Comparison of ENCODE assay signal across 8 cellular contexts in genomic region chr12:49057888-49058287, GRCh38. TPM values are rescaled to one million over a fixed set of nuclear protein-coding genes. Genes with fewer than 3 reads are reported as not detected.
DNase-seq lines count a peak whose midpoint lies in the region; ATAC-seq, FAIRE-seq and TF ChIP-seq lines count a peak whose summit lies in the region.

No MANE protein-coding gene starts in this region.

- DNase-seq in activated T-cell treated with anti-CD3 and anti-CD28 coated beads, Interleukin-2, amount 50 U/mL, for 72 hours, result no peak
- no peak for DNase-seq in activated T-cell treated with anti-CD3 and anti-CD28 coated beads, Interleukin-2, amount 50 U/mL, for 48 hours
- DNase-seq in activated CD8-positive, alpha-beta T cell treated with anti-CD3 and anti-CD28 coated beads for 36 hours, result no peak
- no peak for DNase-seq in kidney
- DNase-seq in testis, result no peak
- DNase-seq in NCI-H446 treated with DMSO at 0.1 percent for 48 hours (lab: John Stamatoyannopoulos, UW), result no peak

- H3K9me3 Mint-ChIP-seq in activated T-cell treated with anti-CD3 and anti-CD28 coated beads, Interleukin-2, amount 50 U/mL, for 72 hours, result no peaks in the 10 kb centered on the region
- H3K9me3 Mint-ChIP-seq in activated CD8-positive, alpha-beta T cell treated with anti-CD3 and anti-CD28 coated beads for 36 hours, result no peaks in the 10 kb centered on the region

- H3K9me3 ChIP-seq in kidney (ENCODE audit: control insufficient read depth in 1 of 2, low read length in 2 of 2) (no peaks in the 10 kb centered on the region), testis (no peaks in the 10 kb centered on the region)

- H3K9ac ChIP-seq in kidney (ENCODE audit: low read length in 2 of 2), result peak overlapping the region; percentile 74 to 85

- ATAC-seq in activated T-cell treated with anti-CD3 and anti-CD28 coated beads, Interleukin-2, amount 50 U/mL, for 72 hours (replicated peaks in 1 of 2), result no peak
- ATAC-seq in activated CD8-positive, alpha-beta T cell treated with anti-CD3 and anti-CD28 coated beads for 36 hours, result no peak
- ATAC-seq in GM21367 (IDR thresholded peaks at IDR 0.05; ENCODE audit: unreplicated experiment), result no peak
- ATAC-seq in HG02973 (IDR thresholded peaks at IDR 0.05; ENCODE audit: unreplicated experiment), result no peak

- CTCF ChIA-PET in activated CD8-positive, alpha-beta T cell treated with anti-CD3 and anti-CD28 coated beads for 36 hours (lab: Charles Lee), result interaction anchor here (0.8 to 6.5 kb wide), 8 partner anchors 12 to 80 kb away, joined by 3 to 53 read pairs (median 6); partner anchors contain the start of genes RHEBL1, TUBA1B and WNT1

- H3K4me1 Mint-ChIP-seq in activated T-cell treated with anti-CD3 and anti-CD28 coated beads, Interleukin-2, amount 50 U/mL, for 72 hours (ENCODE audit: low read depth), result peaks cover 60% of the 10 kb centered on the region
- H3K4me1 Mint-ChIP-seq in activated CD8-positive, alpha-beta T cell treated with anti-CD3 and anti-CD28 coated beads for 36 hours (ENCODE audit: low read depth), result peaks cover 45% of the 10 kb centered on the region

- FAIRE-seq in kidney (lab: Jason Lieb, UNC), result no peak

- no peak for TF ChIP-seq POLR2A in testis (IDR thresholded peaks at IDR 0.05)

- H3K27ac ChIP-seq in kidney (ENCODE audit: low read depth in 2 of 2, low read length in 2 of 2) (peak overlapping the region; percentile 5 to 27), testis (peak overlapping the region in 1 of 2 donors; percentile 36)

- no peaks in the 10 kb centered on the region for H3K27me3 Mint-ChIP-seq in activated T-cell treated with anti-CD3 and anti-CD28 coated beads, Interleukin-2, amount 50 U/mL, for 72 hours (ENCODE audit: low read depth)
- H3K27me3 Mint-ChIP-seq in activated CD8-positive, alpha-beta T cell treated with anti-CD3 and anti-CD28 coated beads for 36 hours, result no peaks in the 10 kb centered on the region

- peak overlapping the region; percentile 70 to 96 for H3K4me3 ChIP-seq in kidney (ENCODE audit: low read length in 2 of 2)
- H3K4me3 ChIP-seq in testis, result peak overlapping the region; percentile 92 to 100

- intact Hi-C loops in activated CD8-positive, alpha-beta T cell treated with anti-CD3 and anti-CD28 coated beads for 36 hours (cut with micrococcal nuclease), result no loop called here
- intact Hi-C loops in kidney (cut with DNase I) (no loop called here), testis (cut with DNase I; ENCODE audit: low total_unique reads) (no loop called here)

- 12 to 18% methylated on average over 4 of the region's 4 CpGs for WGBS in testis, 2 donors

- POLR2A ChIA-PET in activated CD8-positive, alpha-beta T cell treated with anti-CD3 and anti-CD28 coated beads for 36 hours (lab: Charles Lee), result interaction anchor here (0.9 to 4.5 kb wide), 5 partner anchors 9 to 73 kb away, joined by 3 to 31 read pairs (median 11); partner anchors contain the start of genes RHEBL1 and TUBA1B

- peaks cover 14 to 20% of the 10 kb centered on the region in 2 donors for H3K36me3 ChIP-seq in kidney (ENCODE audit: control insufficient read depth in 1 of 2, insufficient read depth in 2 of 2, low read length in 2 of 2)
- H3K36me3 ChIP-seq in testis (ENCODE audit: low read depth, missing control alignments), result no peaks in the 10 kb centered on the region

- TF ChIP-seq CTCF in activated CD8-positive, alpha-beta T cell treated with anti-CD3 and anti-CD28 coated beads for 36 hours (IDR thresholded peaks at IDR 0.05), result no peak
- no peak for TF ChIP-seq CTCF in kidney (IDR thresholded peaks at IDR 0.05; ENCODE audit: borderline replicate concordance, extremely low read depth, insufficient read depth)
- no peak for TF ChIP-seq CTCF in testis (IDR thresholded peaks at IDR 0.05)

- peaks cover 4 to 8% of the 10 kb centered on the region in 2 donors for H3K36me3 Mint-ChIP-seq in activated T-cell treated with anti-CD3 and anti-CD28 coated beads, Interleukin-2, amount 50 U/mL, for 72 hours (ENCODE audit: insufficient read depth in 2 of 2)
- peaks cover 43% of the 10 kb centered on the region for H3K36me3 Mint-ChIP-seq in activated CD8-positive, alpha-beta T cell treated with anti-CD3 and anti-CD28 coated beads for 36 hours (ENCODE audit: low read depth)

- H3K4me1 ChIP-seq in kidney (ENCODE audit: control insufficient read depth in 1 of 2, insufficient read depth in 1 of 2, low read depth in 1 of 2, low read length in 2 of 2), result peaks cover 28 to 40% of the 10 kb centered on the region in 2 donors
- peaks cover 39% of the 10 kb centered on the region for H3K4me1 ChIP-seq in testis

- peak overlapping the region; percentile 95 to 98 for H3K4me3 Mint-ChIP-seq in activated T-cell treated with anti-CD3 and anti-CD28 coated beads, Interleukin-2, amount 50 U/mL, for 72 hours
- H3K4me3 Mint-ChIP-seq in activated CD8-positive, alpha-beta T cell treated with anti-CD3 and anti-CD28 coated beads for 36 hours, result peak overlapping the region; percentile 97

- H3K27me3 ChIP-seq in testis, result no peaks in the 10 kb centered on the region

- H3K27ac Mint-ChIP-seq in activated T-cell treated with anti-CD3 and anti-CD28 coated beads, Interleukin-2, amount 50 U/mL, for 72 hours, result peak overlapping the region; percentile 70
- peak overlapping the region; percentile 92 for H3K27ac Mint-ChIP-seq in activated CD8-positive, alpha-beta T cell treated with anti-CD3 and anti-CD28 coated beads for 36 hours

RNA-seq across cellular contexts. Expression of gene KMT2D, which starts 2.7 kb away (rescaled TPM):
- 10 to 100 TPM; 68.6 to 84.2 TPM for total RNA-seq in activated T-cell treated with anti-CD3 and anti-CD28 coated beads, Interleukin-2, amount 50 U/mL, for 72 hours
- total RNA-seq in activated CD8-positive, alpha-beta T cell treated with anti-CD3 and anti-CD28 coated beads for 36 hours, result 10 to 100 TPM; 57.5 to 62.3 TPM
- total RNA-seq in kidney (89.9 TPM), testis (100 to 1,000 TPM; 148 to 169 TPM)
- polyA plus RNA-seq in kidney (ENCODE audit: insufficient read depth, low read depth, low replicate concordance) (5.0 TPM), testis (ENCODE audit: insufficient read depth, low read depth, low replicate concordance) (67.1 TPM)

RNA-seq across cellular contexts. Expression of gene RHEBL1, which starts 11.9 kb away (rescaled TPM):
- 10 to 100 TPM; 20.6 to 28.3 TPM for total RNA-seq in activated T-cell treated with anti-CD3 and anti-CD28 coated beads, Interleukin-2, amount 50 U/mL, for 72 hours
- 10 to 100 TPM; 18.5 to 19.8 TPM for total RNA-seq in activated CD8-positive, alpha-beta T cell treated with anti-CD3 and anti-CD28 coated beads for 36 hours
- total RNA-seq in kidney (0.69 TPM), testis (1 to 10 TPM; 1.7 to 5.9 TPM)
- polyA plus RNA-seq in kidney (ENCODE audit: insufficient read depth, low read depth, low replicate concordance) (0.52 TPM), testis (ENCODE audit: insufficient read depth, low read depth, low replicate concordance) (1.5 TPM)

RNA-seq across cellular contexts. Expression of gene DHH, which starts 36.7 kb away (rescaled TPM):
- total RNA-seq in activated T-cell treated with anti-CD3 and anti-CD28 coated beads, Interleukin-2, amount 50 U/mL, for 72 hours, result under 1 TPM; 0.12 to 0.41 TPM
- total RNA-seq in activated CD8-positive, alpha-beta T cell treated with anti-CD3 and anti-CD28 coated beads for 36 hours, result under 1 TPM in 1 of 2 experiments, not detected in 1; 0.14 TPM
- total RNA-seq in kidney (1.6 TPM), testis (100 to 1,000 TPM in 1 of 2 donors, 10 to 100 TPM in 1; 97.6 to 148 TPM)
- polyA plus RNA-seq in kidney (ENCODE audit: insufficient read depth, low read depth, low replicate concordance) (0.54 TPM), testis (ENCODE audit: insufficient read depth, low read depth, low replicate concordance) (40.0 TPM)

RNA-seq across cellular contexts. Expression of gene PRKAG1, which starts 39.3 kb away (rescaled TPM):
- 10 to 100 TPM; 66.1 to 79.3 TPM for total RNA-seq in activated T-cell treated with anti-CD3 and anti-CD28 coated beads, Interleukin-2, amount 50 U/mL, for 72 hours
- 10 to 100 TPM; 43.3 to 47.3 TPM for total RNA-seq in activated CD8-positive, alpha-beta T cell treated with anti-CD3 and anti-CD28 coated beads for 36 hours
- total RNA-seq in kidney, result 57.1 TPM
- polyA plus RNA-seq in kidney (ENCODE audit: insufficient read depth, low read depth, low replicate concordance), result 58.4 TPM
- 10 to 100 TPM; 52.7 to 59.6 TPM for total RNA-seq in testis
- polyA plus RNA-seq in testis (ENCODE audit: insufficient read depth, low read depth, low replicate concordance), result 80.7 TPM

RNA-seq across cellular contexts. Expression of gene LMBR1L, which starts 52.8 kb away (rescaled TPM):
- 100 to 1,000 TPM in 1 of 2 donors, 10 to 100 TPM in 1; 80.0 to 108 TPM for total RNA-seq in activated T-cell treated with anti-CD3 and anti-CD28 coated beads, Interleukin-2, amount 50 U/mL, for 72 hours
- 10 to 100 TPM; 43.5 to 50.9 TPM for total RNA-seq in activated CD8-positive, alpha-beta T cell treated with anti-CD3 and anti-CD28 coated beads for 36 hours
- total RNA-seq in kidney, result 64.8 TPM
- 21.2 TPM for polyA plus RNA-seq in kidney (ENCODE audit: insufficient read depth, low read depth, low replicate concordance)
- total RNA-seq in testis, result 100 to 1,000 TPM; 223 to 265 TPM
- 178 TPM for polyA plus RNA-seq in testis (ENCODE audit: insufficient read depth, low read depth, low replicate concordance)

Comparison
In these comparisons a context has a peak if more than half of its experiments do, and no peak if none do; other contexts are left out.
1. RNA of gene DHH, which starts 36.7 kb away (total RNA-seq): 97.6 to 148 TPM in testis; 1.6 TPM in kidney (single experiment), 0.12 to 0.41 TPM in activated T-cell treated with anti-CD3 and anti-CD28 coated beads, Interleukin-2, amount 50 U/mL, for 72 hours and 0.14 TPM in activated CD8-positive, alpha-beta T cell treated with anti-CD3 and anti-CD28 coated beads for 36 hours; every median in the first group is over 10 times any median in the second.